Comparison of ENCODE assay signal across 9 cellular contexts in the genomic region with DNA sequence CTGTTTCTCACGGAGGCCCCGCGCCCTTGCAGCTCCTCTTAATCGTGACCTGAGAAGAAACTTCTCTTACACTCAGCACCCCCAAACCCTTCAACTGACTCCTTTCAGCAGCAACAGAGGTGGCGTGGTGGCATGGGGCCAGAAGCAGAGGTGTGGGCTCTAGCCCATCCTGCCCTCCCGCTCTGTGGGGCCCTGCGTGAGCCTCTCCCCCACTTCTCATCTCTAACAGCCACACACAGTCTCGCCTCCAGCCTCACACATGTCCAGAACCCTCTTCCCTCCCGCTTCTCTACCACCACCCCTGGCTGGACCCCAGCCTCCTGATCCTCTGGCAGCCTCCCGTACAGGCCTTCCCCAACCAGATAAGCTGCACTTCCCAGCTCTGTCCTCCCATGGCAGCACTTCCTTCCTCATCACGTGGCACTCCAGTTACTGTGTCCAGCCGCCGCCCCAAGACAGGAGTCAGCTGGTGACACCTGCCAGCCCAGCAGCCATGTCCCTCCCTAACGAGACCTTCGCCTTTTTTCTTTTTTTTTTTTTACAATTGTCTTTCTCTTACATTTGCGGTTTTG. TPM values are rescaled to one million over a fixed set of nuclear protein-coding genes. Genes with fewer than 3 reads are reported as not detected.
DNase-seq lines count a peak whose midpoint lies in the region; ATAC-seq and TF ChIP-seq lines count a peak whose summit lies in the region.
"Had no signal": no experiment of that assay in that cellular context is flagged by ENCODE, and none has a peak within 500 bp of the region (broad histone marks: within the 10 kb centered on the region; RNA-seq: fewer than 3 reads in every experiment).

No MANE protein-coding gene starts in this region.

- H3K36me3 ChIP-seq in heart left ventricle, result peaks cover 0 to 15% (median 7%) of the 10 kb centered on the region in 9 donors
- H3K36me3 ChIP-seq: cardiac muscle cell had no signal

- H3K27me3 ChIP-seq in heart left ventricle, result no peaks in the 10 kb centered on the region
- H3K27me3 ChIP-seq: cardiac muscle cell had no signal

- peak overlapping the region in 1 of 12 donors; percentile 23 for H3K4me3 ChIP-seq in heart left ventricle
- H3K4me3 ChIP-seq: cardiac muscle cell had no signal

- no peak for TF ChIP-seq POLR2A in heart left ventricle (IDR thresholded peaks at IDR 0.05)

- intact Hi-C loops in heart left ventricle (cut with DNase I), result loop anchor here in 4 of 10 donors (5.0 to 10.0 kb wide), 3 partner anchors 74 to 129 kb away; a partner anchor contains a TSS

- peaks cover 2 to 80% (median 55%) of the 10 kb centered on the region in 12 donors for H3K4me1 ChIP-seq in heart left ventricle

- no peak for TF ChIP-seq CTCF in heart left ventricle (IDR thresholded peaks at IDR 0.05)

- 68 to 72% (median 70%) methylated on average over 16 of the region's 16 CpGs for WGBS in heart left ventricle, 4 donors

- ATAC-seq in GM18502 (IDR thresholded peaks at IDR 0.05; ENCODE audit: poor library complexity, unreplicated experiment) (peak; percentile 15), HG02885 (IDR thresholded peaks at IDR 0.05; ENCODE audit: poor library complexity, unreplicated experiment) (peak; percentile 25), heart left ventricle (peak in 2 of 4 donors; percentile 21 to 28), HG03039 (IDR thresholded peaks at IDR 0.05; ENCODE audit: unreplicated experiment) (no peak)

- DNase-seq in activated CD4-positive, alpha-beta T cell treated with anti-CD3 and anti-CD28 coated beads for 4 hours, result peak; percentile 41 to 48
- DNase-seq in heart left ventricle, result peak in 3 of 5 donors; percentile 37 to 61 (median 47)
- DNase-seq in stimulated activated CD8-positive, alpha-beta memory T cell treated with anti-CD3 and anti-CD28 coated beads, Interleukin-7, amount 100 ng/mL, for 24 hours (ENCODE audit: low read depth), result peak; percentile 29
- DNase-seq in NCI-H1092 treated with DMSO at 0.1 percent for 48 hours (lab: John Stamatoyannopoulos, UW), result no peak
- DNase-seq in NCI-H1436 (lab: John Stamatoyannopoulos, UW), result no peak

- peak overlapping the region in 10 of 12 donors; percentile 12 to 91 (median 44) for H3K27ac ChIP-seq in heart left ventricle
- H3K27ac ChIP-seq: cardiac muscle cell had no signal

- H3K9me3 ChIP-seq in heart left ventricle, result no peaks in the 10 kb centered on the region

RNA-seq across cellular contexts. Expression of a gene that starts 30.5 kb away (rescaled TPM):
- total RNA-seq in heart left ventricle, result 10 to 100 TPM; 29.6 to 48.7 (median 36.8) TPM
- 10 to 100 TPM; 38.2 to 40.1 TPM for polyA plus RNA-seq in heart left ventricle

RNA-seq across cellular contexts. Expression of a gene that starts 34.8 kb away (rescaled TPM):
- total RNA-seq in heart left ventricle, result 1 to 10 TPM; 2.0 to 8.4 (median 3.5) TPM
- polyA plus RNA-seq in heart left ventricle, result 1 to 10 TPM; 1.4 to 3.9 TPM

Comparison
In these comparisons a context has a peak if more than half of its experiments do, and no peak if none do; other contexts are left out.
1. DNase-seq: peak in activated CD4-positive, alpha-beta T cell treated with anti-CD3 and anti-CD28 coated beads for 4 hours (2 of 2), heart left ventricle (3 of 5) and stimulated activated CD8-positive, alpha-beta memory T cell treated with anti-CD3 and anti-CD28 coated beads, Interleukin-7, amount 100 ng/mL, for 24 hours (single experiment); none in NCI-H1092 treated with DMSO at 0.1 percent for 48 hours (single experiment) and NCI-H1436 (single experiment).